Comparison of ENCODE assay signal across 19 cellular contexts in the genomic region with DNA sequence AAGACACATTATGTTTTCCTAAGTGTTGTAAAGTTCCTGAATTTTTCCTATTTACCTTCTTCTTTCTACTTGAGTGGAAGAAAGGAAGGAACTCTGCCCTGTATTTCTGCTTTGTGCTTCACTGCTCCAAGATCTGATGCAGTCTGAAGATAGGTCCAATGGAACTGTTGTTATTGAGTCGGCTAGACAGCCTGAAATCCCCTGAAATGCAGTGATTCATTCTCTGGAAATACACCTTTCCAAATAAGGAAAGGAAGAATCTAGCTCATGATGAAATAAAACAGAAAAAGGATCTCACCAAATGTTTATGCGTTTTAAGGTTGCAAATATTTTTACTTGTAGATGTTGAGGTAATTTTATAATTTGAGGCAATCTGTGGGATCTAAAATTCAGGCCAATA.
DNase-seq lines count a peak whose midpoint lies in the region; ATAC-seq and FAIRE-seq lines count a peak whose summit lies in the region.
"Had no signal": no experiment of that assay in that cellular context is flagged by ENCODE, and none has a peak within 500 bp of the region (broad histone marks: within the 10 kb centered on the region; RNA-seq: fewer than 3 reads in every experiment).

No MANE protein-coding gene starts in this region.

- peak; percentile 21 for DNase-seq in AG20443 (ENCODE audit: low spot score)
- peak; percentile 53 for DNase-seq in RCC 7860 (ENCODE audit: low spot score)
- peak; percentile 4 for DNase-seq in dermis blood vessel endothelial cell
- peak; percentile 62 for DNase-seq in non-pigmented ciliary epithelial cell (ENCODE audit: low read depth)
- no peak for DNase-seq in T-helper 2 cell
- no peak for DNase-seq in NCI-H526 (lab: John Stamatoyannopoulos, UW)
- no peak for DNase-seq in NCI-H1930 (lab: John Stamatoyannopoulos, UW)
- DNase-seq: activated CD4-positive, CD25-positive, alpha-beta regulatory T cell; activated CD8-positive, alpha-beta memory T cell treated with anti-CD3 and anti-CD28 coated beads, Interleukin-2, amount 10 ng/mL, durations not matched to agents 7 days and 5 days; body of pancreas; effector memory CD8-positive, alpha-beta T cell; NCI-H2107; nucleus accumbens; RPMI8226; stimulated activated CD4-positive, alpha-beta T cell treated with anti-CD3 and anti-CD28 coated beads, Interleukin-4, amount 100 ng/mL, for 4 hours; T-helper 1 cell; transverse colon had no signal

- peak; percentile 38 for FAIRE-seq in RCC 7860 (lab: Jason Lieb, UNC)
- FAIRE-seq: D721Med had no signal

- no peak for ATAC-seq in GM21526 (IDR thresholded peaks at IDR 0.05; ENCODE audit: low FRiP score, unreplicated experiment)
- ATAC-seq: activated CD8-positive, alpha-beta memory T cell treated with anti-CD3 and anti-CD28 coated beads, Interleukin-2, amount 10 ng/mL, durations not matched to agents 7 days and 5 days; body of pancreas; effector memory CD8-positive, alpha-beta T cell had no signal

Comparison
In these comparisons a context has a peak if more than half of its experiments do, and no peak if none do; other contexts are left out.
1. DNase-seq: peak in AG20443 (single experiment), RCC 7860 (single experiment), dermis blood vessel endothelial cell (single experiment) and non-pigmented ciliary epithelial cell (single experiment); none in T-helper 2 cell (0 of 5), NCI-H526 (0 of 2) and NCI-H1930 (0 of 2).